Comparison of ENCODE assay signal across 15 cellular contexts in genomic region chr5:57225553-57225952, GRCh38. TPM values are rescaled to one million over a fixed set of nuclear protein-coding genes. Genes with fewer than 3 reads are reported as not detected.
DNase-seq lines count a peak whose midpoint lies in the region; ATAC-seq and TF ChIP-seq lines count a peak whose summit lies in the region.
"Had no signal": no experiment of that assay in that cellular context is flagged by ENCODE, and none has a peak within 500 bp of the region (broad histone marks: within the 10 kb centered on the region; RNA-seq: fewer than 3 reads in every experiment).

No MANE protein-coding gene starts in this region.

- no peaks in the 10 kb centered on the region for H3K9me3 Mint-ChIP-seq in activated T-cell treated with anti-CD3 and anti-CD28 coated beads, Interleukin-2, amount 50 U/mL, for 72 hours
- H3K9me3 Mint-ChIP-seq in IgD-negative memory B cell, result no peaks in the 10 kb centered on the region
- H3K9me3 Mint-ChIP-seq in activated naive CD8-positive, alpha-beta T cell treated with anti-CD3 and anti-CD28 coated beads for 36 hours, result no peaks in the 10 kb centered on the region
- H3K9me3 Mint-ChIP-seq in nephron progenitor cell, result peaks cover 23% of the 10 kb centered on the region
- H3K9me3 Mint-ChIP-seq: CD4-positive, alpha-beta T cell; HFFc6 had no signal

- peaks cover 0 to 19% of the 10 kb centered on the region in 2 donors for H3K36me3 Mint-ChIP-seq in activated T-cell treated with anti-CD3 and anti-CD28 coated beads, Interleukin-2, amount 50 U/mL, for 72 hours (ENCODE audit: insufficient read depth in 2 of 2)
- H3K36me3 Mint-ChIP-seq in IgD-negative memory B cell, result peaks cover 1% of the 10 kb centered on the region
- peaks cover 25% of the 10 kb centered on the region for H3K36me3 Mint-ChIP-seq in activated naive CD8-positive, alpha-beta T cell treated with anti-CD3 and anti-CD28 coated beads for 36 hours
- peaks cover 64% of the 10 kb centered on the region for H3K36me3 Mint-ChIP-seq in nephron progenitor cell (ENCODE audit: low read depth)

- no peak for DNase-seq in activated T-cell treated with anti-CD3 and anti-CD28 coated beads, Interleukin-2, amount 50 U/mL, for 72 hours
- DNase-seq in activated T-cell treated with anti-CD3 and anti-CD28 coated beads, Interleukin-2, amount 50 U/mL, for 48 hours, result no peak
- DNase-seq in activated naive CD8-positive, alpha-beta T cell treated with anti-CD3 and anti-CD28 coated beads for 36 hours, result no peak
- no peak for DNase-seq in nephron progenitor cell
- DNase-seq: CD4-positive, alpha-beta T cell; EL; HFFc6; IMR-90; NCI-H1105 treated with DMSO at 0.1 percent for 48 hours; NCI-H1694 treated with DMSO at 0.1 percent for 48 hours; NCI-H526 treated with DMSO at 0.1 percent for 48 hours; SHP77 treated with DMSO at 0.1 percent for 48 hours had no signal

- no peak overlapping the region for H3K27ac Mint-ChIP-seq in activated T-cell treated with anti-CD3 and anti-CD28 coated beads, Interleukin-2, amount 50 U/mL, for 72 hours
- H3K27ac Mint-ChIP-seq in IgD-negative memory B cell, result peak overlapping the region in 2 of 3 donors; percentile 17 to 77
- H3K27ac Mint-ChIP-seq in activated naive CD8-positive, alpha-beta T cell treated with anti-CD3 and anti-CD28 coated beads for 36 hours, result peak overlapping the region; percentile 63
- H3K27ac Mint-ChIP-seq in nephron progenitor cell, result peak overlapping the region; percentile 79
- H3K27ac Mint-ChIP-seq: CD4-positive, alpha-beta T cell; HFFc6 had no signal

- H3K4me1 Mint-ChIP-seq in activated T-cell treated with anti-CD3 and anti-CD28 coated beads, Interleukin-2, amount 50 U/mL, for 72 hours (ENCODE audit: low read depth), result peaks cover 36% of the 10 kb centered on the region
- H3K4me1 Mint-ChIP-seq in IgD-negative memory B cell, result peaks cover 13 to 21% (median 19%) of the 10 kb centered on the region in 3 donors
- H3K4me1 Mint-ChIP-seq in activated naive CD8-positive, alpha-beta T cell treated with anti-CD3 and anti-CD28 coated beads for 36 hours, result peaks cover 16% of the 10 kb centered on the region
- H3K4me1 Mint-ChIP-seq in nephron progenitor cell, result peaks cover 4% of the 10 kb centered on the region

- H3K4me3 Mint-ChIP-seq in activated T-cell treated with anti-CD3 and anti-CD28 coated beads, Interleukin-2, amount 50 U/mL, for 72 hours, result no peak overlapping the region
- H3K4me3 Mint-ChIP-seq in IgD-negative memory B cell, result no peak overlapping the region
- no peak overlapping the region for H3K4me3 Mint-ChIP-seq in activated naive CD8-positive, alpha-beta T cell treated with anti-CD3 and anti-CD28 coated beads for 36 hours
- H3K4me3 Mint-ChIP-seq in nephron progenitor cell, result no peak overlapping the region
- H3K4me3 Mint-ChIP-seq: CD4-positive, alpha-beta T cell; HFFc6 had no signal

- no peaks in the 10 kb centered on the region for H3K27me3 Mint-ChIP-seq in activated T-cell treated with anti-CD3 and anti-CD28 coated beads, Interleukin-2, amount 50 U/mL, for 72 hours (ENCODE audit: low read depth)
- H3K27me3 Mint-ChIP-seq in IgD-negative memory B cell (no peaks in the 10 kb centered on the region), nephron progenitor cell (ENCODE audit: low read depth, poor library complexity) (no peaks in the 10 kb centered on the region)
- H3K27me3 Mint-ChIP-seq in activated naive CD8-positive, alpha-beta T cell treated with anti-CD3 and anti-CD28 coated beads for 36 hours, result no peaks in the 10 kb centered on the region
- H3K27me3 Mint-ChIP-seq: CD4-positive, alpha-beta T cell had no signal

- ATAC-seq in activated T-cell treated with anti-CD3 and anti-CD28 coated beads, Interleukin-2, amount 50 U/mL, for 72 hours (replicated peaks in 1 of 2), result peak; percentile 52 to 82
- ATAC-seq in GM21825 (IDR thresholded peaks at IDR 0.05; ENCODE audit: unreplicated experiment), result no peak
- no peak for ATAC-seq in GM19463 (IDR thresholded peaks at IDR 0.05; ENCODE audit: unreplicated experiment)

- no peak for TF ChIP-seq CTCF in nephron progenitor cell (IDR thresholded peaks at IDR 0.05)

RNA-seq across cellular contexts. Expression of gene GPBP1, which starts 51.7 kb away (rescaled TPM):
- 100 to 1,000 TPM in 1 of 2 donors, 10 to 100 TPM in 1; 95.8 to 104 TPM for total RNA-seq in activated T-cell treated with anti-CD3 and anti-CD28 coated beads, Interleukin-2, amount 50 U/mL, for 72 hours
- polyA plus RNA-seq in IgD-negative memory B cell, result 83.3 TPM
- total RNA-seq in activated naive CD8-positive, alpha-beta T cell treated with anti-CD3 and anti-CD28 coated beads for 36 hours, result 10 to 100 TPM; 82.2 to 84.6 TPM

Comparison
In these comparisons a context has a peak if more than half of its experiments do, and no peak if none do; other contexts are left out.
1. ATAC-seq: peak in activated T-cell treated with anti-CD3 and anti-CD28 coated beads, Interleukin-2, amount 50 U/mL, for 72 hours (2 of 2); none in GM21825 (single experiment) and GM19463 (single experiment).